ENCODE assay signal across 18 cellular contexts in genomic region chr1:211752317-211752716, GRCh38.
"Had no signal": no experiment of that assay in that cellular context is flagged by ENCODE, and none has a peak within 500 bp of the region (broad histone marks: within the 10 kb centered on the region; RNA-seq: fewer than 3 reads in every experiment).

No MANE protein-coding gene starts in this region.

- H3K4me3 ChIP-seq: coronary artery, tibial nerve, vagina had no signal

- H3K27ac ChIP-seq: coronary artery, tibial nerve, vagina had no signal

- H3K27ac Mint-ChIP-seq: activated CD4-positive, alpha-beta memory T cell treated with anti-CD3 and anti-CD28 coated beads, Interleukin-2, amount 10 ng/mL, durations not matched to agents 7 days and 5 days; activated naive CD4-positive, alpha-beta T cell treated with anti-CD3 and anti-CD28 coated beads, Interleukin-2, amount 50 U/mL, for 72 hours; nephron progenitor cell had no signal

- ATAC-seq: activated naive CD4-positive, alpha-beta T cell treated with anti-CD3 and anti-CD28 coated beads, Interleukin-2, amount 50 U/mL, for 72 hours; left ventricle myocardium superior; sciatic nerve had no signal

- H3K27me3 Mint-ChIP-seq: activated CD4-positive, alpha-beta memory T cell treated with anti-CD3 and anti-CD28 coated beads, Interleukin-2, amount 10 ng/mL, durations not matched to agents 7 days and 5 days had no signal

- H3K36me3 Mint-ChIP-seq: activated naive CD4-positive, alpha-beta T cell treated with anti-CD3 and anti-CD28 coated beads, Interleukin-2, amount 50 U/mL, for 72 hours had no signal

- H3K27me3 ChIP-seq: tibial nerve, vagina had no signal

- DNase-seq: activated CD4-positive, alpha-beta memory T cell treated with anti-CD3 and anti-CD28 coated beads, Interleukin-2, amount 10 ng/mL, durations not matched to agents 7 days and 5 days; activated CD4-positive, alpha-beta T cell treated with anti-CD3 and anti-CD28 coated beads for 4 hours; activated gamma-delta T cell; activated T-cell treated with anti-CD3 and anti-CD28 coated beads, Interleukin-2, amount 50 U/mL, for 48 hours; central memory CD4-positive, alpha-beta T cell; effector CD4-positive, alpha-beta T cell; foreskin fibroblast; glutamatergic neuron; kidney glomerular epithelial cell; left ventricle myocardium superior; nephron progenitor cell; T-helper 1 cell; T1000 had no signal

- H3K9me3 Mint-ChIP-seq: activated CD4-positive, alpha-beta memory T cell treated with anti-CD3 and anti-CD28 coated beads, Interleukin-2, amount 10 ng/mL, durations not matched to agents 7 days and 5 days; activated naive CD4-positive, alpha-beta T cell treated with anti-CD3 and anti-CD28 coated beads, Interleukin-2, amount 50 U/mL, for 72 hours had no signal

- H3K9me3 ChIP-seq: tibial nerve, vagina had no signal

- H3K4me3 Mint-ChIP-seq: activated CD4-positive, alpha-beta memory T cell treated with anti-CD3 and anti-CD28 coated beads, Interleukin-2, amount 10 ng/mL, durations not matched to agents 7 days and 5 days; nephron progenitor cell had no signal

- H3K4me1 ChIP-seq: tibial nerve, vagina had no signal
